28 cellular contexts compared by ENCODE assay signal in genomic region chr2:11457935-11458334, GRCh38. TPM values are rescaled to one million over a fixed set of nuclear protein-coding genes. Genes with fewer than 3 reads are reported as not detected.
DNase-seq lines count a peak whose midpoint lies in the region; ATAC-seq and TF ChIP-seq lines count a peak whose summit lies in the region.
"Had no signal": no experiment of that assay in that cellular context is flagged by ENCODE, and none has a peak within 500 bp of the region (broad histone marks: within the 10 kb centered on the region; RNA-seq: fewer than 3 reads in every experiment).

No MANE protein-coding gene starts in this region.

- no peak overlapping the region for H3K14ac ChIP-seq in H9 (ENCODE audit: insufficient read depth, low read length)

- H3K4me1 Mint-ChIP-seq in H9 (peaks cover 17 to 24% of the 10 kb centered on the region in 2 experiments), T-helper 17 cell (peaks cover 20% of the 10 kb centered on the region)

- H2BK20ac ChIP-seq in H9 (ENCODE audit: low read depth, low read length, poor library complexity, severe bottlenecking), result no peak overlapping the region

- TF ChIP-seq CTCF in H9 (conservative IDR thresholded peaks at IDR 0.05), result no peak

- H3K23me2 ChIP-seq in H9 (ENCODE audit: insufficient read length, low read depth, low read length, poor library complexity, severe bottlenecking), result no peaks in the 10 kb centered on the region

- no peak overlapping the region for H3K56ac ChIP-seq in H9 (ENCODE audit: insufficient read length, low read depth, low read length)

- H4K20me1 ChIP-seq in H9 (ENCODE audit: control insufficient read depth, insufficient read depth, insufficient read length), result no peaks in the 10 kb centered on the region

- H3K4me3 ChIP-seq in effector memory CD4-positive, alpha-beta T cell (ENCODE audit: insufficient read depth, low read depth, low read length, poor library complexity, severe bottlenecking), result no peak overlapping the region
- H3K4me3 ChIP-seq: dorsolateral prefrontal cortex, heart left ventricle, left lung, mucosa of descending colon, PC-9, transverse colon had no signal

- H3K79me1 ChIP-seq in H9 (ENCODE audit: insufficient read depth, low read depth, low read length, poor library complexity, severe bottlenecking), result no peaks in the 10 kb centered on the region

- no peak overlapping the region for H3T11ph ChIP-seq in H9 (ENCODE audit: low read length)

- H3K36me3 Mint-ChIP-seq in H9 (ENCODE audit: insufficient read depth in 1 of 3, low read depth in 3 of 3) (peaks cover 2 to 17% (median 17%) of the 10 kb centered on the region in 3 experiments; a peak in 5 of 7 replicates), T-helper 17 cell (ENCODE audit: low read depth) (no peaks in the 10 kb centered on the region)

- H3K27me3 ChIP-seq in H9 (ENCODE audit: insufficient read depth, low read length), result no peaks in the 10 kb centered on the region
- no peaks in the 10 kb centered on the region for H3K27me3 ChIP-seq in effector memory CD4-positive, alpha-beta T cell (replicated peaks; ENCODE audit: control insufficient read depth, insufficient read depth, low read length, poor library complexity, severe bottlenecking)
- H3K27me3 ChIP-seq: dorsolateral prefrontal cortex, heart left ventricle, left lung, transverse colon had no signal

- no peak overlapping the region for H2BK120ac ChIP-seq in H9 (ENCODE audit: low read depth, low read length, poor library complexity, severe bottlenecking)

- H2AFZ ChIP-seq in H9 (ENCODE audit: low read length), result no peak overlapping the region
- H2AFZ ChIP-seq: PC-9 had no signal

- H3K23ac ChIP-seq in H9 (ENCODE audit: insufficient read length, low read depth, low read length), result no peak overlapping the region

- no peak overlapping the region for H2AK5ac ChIP-seq in H9 (ENCODE audit: insufficient read length, low read length)

- no peaks in the 10 kb centered on the region for H3K9me3 ChIP-seq in H9 (ENCODE audit: control insufficient read depth, low read depth, low read length)
- H3K9me3 ChIP-seq in T-helper 17 cell (ENCODE audit: control insufficient read depth, low read length, poor library complexity, severe bottlenecking), result no peaks in the 10 kb centered on the region
- H3K9me3 ChIP-seq in effector memory CD4-positive, alpha-beta T cell (ENCODE audit: control insufficient read depth, low read length), result no peaks in the 10 kb centered on the region
- H3K9me3 ChIP-seq: heart left ventricle, left lung, mucosa of descending colon, transverse colon had no signal

- H4K5ac ChIP-seq in H9 (ENCODE audit: insufficient read length, low read depth, low read length), result no peak overlapping the region

- no peak overlapping the region for H2BK12ac ChIP-seq in H9 (ENCODE audit: insufficient read length, low read depth, low read length)

- H2BK5ac ChIP-seq in H9 (ENCODE audit: insufficient read length, low read length), result no peak overlapping the region

- H4K91ac ChIP-seq in H9 (ENCODE audit: insufficient read length, low read depth, low read length), result no peak overlapping the region

- H3K9ac ChIP-seq in H9 (ENCODE audit: extremely low read depth, insufficient read length, low read length), result no peak overlapping the region

- no peak for DNase-seq in H9
- no peak for DNase-seq in T-helper 17 cell
- no peak for DNase-seq in left colon
- DNase-seq in MV-4-11 (lab: John Stamatoyannopoulos, UW), result no peak
- DNase-seq in CD1c-positive myeloid dendritic cell (ENCODE audit: extremely low spot score), result no peak
- DNase-seq in effector memory CD4-positive, alpha-beta T cell, result no peak
- DNase-seq: activated CD4-positive, alpha-beta memory T cell treated with anti-CD3 and anti-CD28 coated beads, Interleukin-2, amount 10 ng/mL, durations not matched to agents 7 days and 5 days; activated gamma-delta T cell treated with Interleukin-2 at 50 U/mL for 16 hours; activated T-cell treated with anti-CD3 and anti-CD28 coated beads for 4 hours; C1 segment of cervical spinal cord; cerebellar nuclear complex; dorsolateral prefrontal cortex; H7; heart left ventricle; left lung; mucosa of descending colon; NCI-H1436; NCI-H2107; NCI-H446 treated with DMSO at 0.1 percent for 48 hours; PC-9; SHP77 treated with DMSO at 0.1 percent for 48 hours; stimulated activated CD8-positive, alpha-beta memory T cell treated with anti-CD3 and anti-CD28 coated beads, Interleukin-4, amount 100 ng/mL, for 48 hours; transverse colon had no signal

- peak overlapping the region in 2 of 3 experiments; percentile 5 to 16; a peak in 3 of 7 replicates for H3K27ac Mint-ChIP-seq in H9
- peak overlapping the region; percentile 27 for H3K27ac Mint-ChIP-seq in T-helper 17 cell
- H3K27ac Mint-ChIP-seq: activated CD4-positive, alpha-beta memory T cell treated with anti-CD3 and anti-CD28 coated beads, Interleukin-2, amount 10 ng/mL, durations not matched to agents 7 days and 5 days had no signal

- ATAC-seq in GM18867 (IDR thresholded peaks at IDR 0.05; ENCODE audit: unreplicated experiment) (peak; percentile 68), T-helper 17 cell (no peak), left colon (peak; percentile 33), GM21528 (IDR thresholded peaks at IDR 0.05; ENCODE audit: low FRiP score, unreplicated experiment) (no peak)
- ATAC-seq: left lung, mucosa of descending colon had no signal

- no peaks in the 10 kb centered on the region for H3K27me3 Mint-ChIP-seq in H9 (ENCODE audit: low read depth)
- no peaks in the 10 kb centered on the region for H3K27me3 Mint-ChIP-seq in T-helper 17 cell
- H3K27me3 Mint-ChIP-seq: activated CD4-positive, alpha-beta memory T cell treated with anti-CD3 and anti-CD28 coated beads, Interleukin-2, amount 10 ng/mL, durations not matched to agents 7 days and 5 days; progenitor cell of endocrine pancreas had no signal

- H3K18ac ChIP-seq in H9 (ENCODE audit: insufficient read length, low read depth, low read length), result no peak overlapping the region

- no peak overlapping the region for H4K8ac ChIP-seq in H9 (replicated peaks; ENCODE audit: insufficient read length, low read depth, low read length)

- peaks cover 23% of the 10 kb centered on the region; the same call in 1 of the 2 replicates for H3K79me2 ChIP-seq in H9 (ENCODE audit: insufficient read depth, low read length)

- H3K27ac ChIP-seq in H9 (ENCODE audit: insufficient read length, low read depth, low read length), result no peak overlapping the region
- H3K27ac ChIP-seq in effector memory CD4-positive, alpha-beta T cell (ENCODE audit: insufficient read depth, low read length, poor library complexity, severe bottlenecking), result no peak overlapping the region
- H3K27ac ChIP-seq: HL-60, left lung, PC-9, transverse colon had no signal

- no CpG with 5 or more reads among the region's 1 CpG for WGBS in H9 (ENCODE audit: extremely low coverage, insufficient read length, low lambda C conversion rate)

- no peak overlapping the region for H3K4me2 ChIP-seq in H9 (ENCODE audit: insufficient read depth, insufficient read length, low read length)
- H3K4me2 ChIP-seq: PC-9 had no signal

- intact Hi-C loops in left colon (cut with DNase I, micrococcal nuclease), result no loop called here

- H3K4ac ChIP-seq in H9 (ENCODE audit: low read depth, low read length), result no peak overlapping the region

- H3K36me3 ChIP-seq in effector memory CD4-positive, alpha-beta T cell (ENCODE audit: control insufficient read depth, insufficient read depth, low read length), result peaks cover 6% of the 10 kb centered on the region

- H2BK15ac ChIP-seq in H9 (ENCODE audit: low read depth, low read length), result no peak overlapping the region

- no peaks in the 10 kb centered on the region for H3K9me3 Mint-ChIP-seq in H9
- H3K9me3 Mint-ChIP-seq: activated CD4-positive, alpha-beta memory T cell treated with anti-CD3 and anti-CD28 coated beads, Interleukin-2, amount 10 ng/mL, durations not matched to agents 7 days and 5 days; neural crest cell had no signal

- H3K4me1 ChIP-seq in H9 (ENCODE audit: insufficient read depth, low read length), result no peaks in the 10 kb centered on the region; the same call in 1 of the 2 replicates
- H3K4me1 ChIP-seq in effector memory CD4-positive, alpha-beta T cell (ENCODE audit: control insufficient read depth, insufficient read depth, low read length, poor library complexity, severe bottlenecking), result no peaks in the 10 kb centered on the region

- H3K4me3 Mint-ChIP-seq in H9, result no peak overlapping the region
- no peak overlapping the region for H3K4me3 Mint-ChIP-seq in T-helper 17 cell
- H3K4me3 Mint-ChIP-seq: activated CD4-positive, alpha-beta memory T cell treated with anti-CD3 and anti-CD28 coated beads, Interleukin-2, amount 10 ng/mL, durations not matched to agents 7 days and 5 days; neural crest cell had no signal

RNA-seq across cellular contexts. Expression of gene E2F6, which starts 8.0 kb away (rescaled TPM):
- total RNA-seq in H9 (2021) (21.8 and 23.6 TPM in 2 replicates), T-helper 17 cell (1 to 10 TPM; 4.4 to 5.1 TPM), left colon (1 to 10 TPM; 5.2 to 6.5 TPM)

Comparison
In these comparisons a context has a peak if more than half of its experiments do, and no peak if none do; other contexts are left out.
1. ATAC-seq: peak in GM18867 (single experiment) and left colon (single experiment); none in T-helper 17 cell (single experiment) and GM21528 (single experiment).